23 cellular contexts compared by ENCODE assay signal in the genomic region with DNA sequence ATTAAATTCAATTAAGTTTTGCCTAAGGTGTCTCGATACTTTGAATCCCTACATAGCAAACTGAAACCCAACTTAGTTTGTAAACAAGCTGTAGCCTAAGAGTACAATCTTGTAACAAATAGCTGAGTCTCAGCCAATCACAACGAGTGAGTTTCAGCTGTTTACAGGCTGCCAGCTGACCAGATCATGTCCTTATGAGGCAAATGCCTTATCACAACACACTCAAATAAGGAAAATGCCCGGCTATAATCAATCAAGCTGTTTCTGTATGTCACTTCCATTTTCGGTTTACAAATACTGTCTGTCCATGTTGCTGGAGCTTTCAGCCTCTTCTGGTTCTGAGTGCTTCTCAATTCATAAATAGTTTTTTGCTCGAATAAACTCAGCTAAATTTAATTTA.
DNase-seq lines count a peak whose midpoint lies in the region; TF ChIP-seq lines count a peak whose summit lies in the region.
"Had no signal": no experiment of that assay in that cellular context is flagged by ENCODE, and none has a peak within 500 bp of the region (broad histone marks: within the 10 kb centered on the region; RNA-seq: fewer than 3 reads in every experiment).

No MANE protein-coding gene starts in this region.

- TF ChIP-seq CTCF in dorsolateral prefrontal cortex (IDR thresholded peaks at IDR 0.05 in 54 of 56, conservative IDR thresholded peaks at IDR 0.05 in 2 of 56; ENCODE audit: low read depth in 1 of 56, partially characterized antibody in 56 of 56): no peak
- no peak for TF ChIP-seq CTCF in Calu3 (IDR thresholded peaks at IDR 0.05; ENCODE audit: unreplicated experiment)
- no peak for TF ChIP-seq CTCF in esophagus muscularis mucosa (IDR thresholded peaks at IDR 0.05)

- H3K4me1 ChIP-seq in esophagus muscularis mucosa: no peaks in the 10 kb centered on the region
- H3K4me1 ChIP-seq: colonic mucosa had no signal

- no peaks in the 10 kb centered on the region for H3K36me3 ChIP-seq in esophagus muscularis mucosa
- H3K36me3 ChIP-seq: colonic mucosa had no signal

- TF ChIP-seq POLR2A in esophagus muscularis mucosa (IDR thresholded peaks at IDR 0.05; ENCODE audit: low read depth): no peak

- H3K9me3 ChIP-seq in esophagus muscularis mucosa: no peaks in the 10 kb centered on the region
- H3K9me3 ChIP-seq: colonic mucosa had no signal

- H3K27ac Mint-ChIP-seq in Calu3 (ENCODE audit: unreplicated experiment): no peak overlapping the region
- H3K27ac Mint-ChIP-seq: activated CD4-positive, alpha-beta T cell treated with anti-CD3 and anti-CD28 coated beads, Interleukin-2, amount 10 ng/mL, durations not matched to agents 7 days and 5 days; activated T-helper 2 cell treated with anti-CD3 and anti-CD28 coated beads, Interferon-gamma antibody, Interleukin-2, Interleukin-4, amounts not matched to agents 10 μg/mL and 5 μg/mL and 100 μg/mL, durations not matched to agents 14 hours and 24 hours and 36 hours; naive B cell had no signal

- H3K4me3 ChIP-seq in dorsolateral prefrontal cortex (peak overlapping the region in 35 of 59 donors; percentile 0 to 51 (median 28)), esophagus muscularis mucosa (no peak overlapping the region)
- H3K4me3 ChIP-seq: colonic mucosa had no signal

- H3K27me3 Mint-ChIP-seq in Calu3 (ENCODE audit: unreplicated experiment): no peaks in the 10 kb centered on the region
- H3K27me3 Mint-ChIP-seq: activated CD4-positive, alpha-beta T cell treated with anti-CD3 and anti-CD28 coated beads, Interleukin-2, amount 10 ng/mL, durations not matched to agents 7 days and 5 days; naive B cell had no signal

- H3K4me1 Mint-ChIP-seq in Calu3 (ENCODE audit: low read depth, unreplicated experiment): peaks cover 7% of the 10 kb centered on the region
- H3K4me1 Mint-ChIP-seq: activated CD4-positive, alpha-beta T cell treated with anti-CD3 and anti-CD28 coated beads, Interleukin-2, amount 10 ng/mL, durations not matched to agents 7 days and 5 days; naive B cell had no signal

- no peaks in the 10 kb centered on the region for H3K27me3 ChIP-seq in dorsolateral prefrontal cortex
- no peaks in the 10 kb centered on the region for H3K27me3 ChIP-seq in esophagus muscularis mucosa
- H3K27me3 ChIP-seq: colonic mucosa had no signal

- peak; percentile 18 for DNase-seq in A172 (ENCODE audit: low spot score)
- peak; percentile 39 for DNase-seq in H4 (ENCODE audit: low spot score)
- peak; percentile 88 for DNase-seq in OCI-M1 (lab: John Stamatoyannopoulos, UW)
- DNase-seq in dorsolateral prefrontal cortex: no peak
- no peak for DNase-seq in Calu3
- DNase-seq in esophagus muscularis mucosa (ENCODE audit: extremely low spot score): no peak
- DNase-seq in DMS153 (lab: John Stamatoyannopoulos, UW): no peak
- no peak for DNase-seq in SW 1271 (lab: John Stamatoyannopoulos, UW)
- DNase-seq: activated CD4-positive, alpha-beta T cell treated with anti-CD3 and anti-CD28 coated beads, Interleukin-2, amount 10 ng/mL, durations not matched to agents 7 days and 5 days; C1 segment of cervical spinal cord; colonic mucosa; DMS 273 treated with DMSO at 0.1 percent for 48 hours; foreskin melanocyte; GF-D8; H7; mammary epithelial cell; naive B cell; NCI-H1417; NCI-H2171; NCI-H69; Right ventricle myocardium superior; stimulated activated CD8-positive, alpha-beta memory T cell treated with anti-CD3 and anti-CD28 coated beads, Interleukin-4, amount 100 ng/mL, for 48 hours had no signal

- no peaks in the 10 kb centered on the region for H3K36me3 Mint-ChIP-seq in Calu3 (ENCODE audit: insufficient read depth, unreplicated experiment)
- H3K36me3 Mint-ChIP-seq: naive B cell had no signal

- no peaks in the 10 kb centered on the region for H3K9me3 Mint-ChIP-seq in Calu3 (ENCODE audit: low read depth, unreplicated experiment)
- H3K9me3 Mint-ChIP-seq: activated CD4-positive, alpha-beta T cell treated with anti-CD3 and anti-CD28 coated beads, Interleukin-2, amount 10 ng/mL, durations not matched to agents 7 days and 5 days had no signal

- H3K27ac ChIP-seq in dorsolateral prefrontal cortex: no peak overlapping the region
- no peak overlapping the region for H3K27ac ChIP-seq in esophagus muscularis mucosa (replicated peaks in 1 of 4)
- H3K27ac ChIP-seq: colonic mucosa had no signal

- TF ChIP-seq EP300 in esophagus muscularis mucosa (IDR thresholded peaks at IDR 0.05): no peak

- no peak overlapping the region for H3K4me3 Mint-ChIP-seq in Calu3 (ENCODE audit: low read depth, unreplicated experiment)
- H3K4me3 Mint-ChIP-seq: activated CD4-positive, alpha-beta T cell treated with anti-CD3 and anti-CD28 coated beads, Interleukin-2, amount 10 ng/mL, durations not matched to agents 7 days and 5 days; naive B cell had no signal

- 76% methylated on average over 5 of the region's 5 CpGs for WGBS in esophagus muscularis mucosa

- intact Hi-C loops in dorsolateral prefrontal cortex (cut with DNase I) (no loop called here), Calu3 (cut with micrococcal nuclease; ENCODE audit: unreplicated experiment) (no loop called here), esophagus muscularis mucosa (cut with DNase I) (no loop called here)

- CTCF ChIA-PET in Calu3 (lab: Charles Lee): no interaction called here

- BruUV-seq in Calu3 (replicated peaks; lab: Mats Ljungman, UMichigan): no TSS peak

Comparison
In these comparisons a context has a peak if more than half of its experiments do, and no peak if none do; other contexts are left out.
1. DNase-seq: peak in A172 (single experiment), H4 (single experiment) and OCI-M1 (single experiment); none in dorsolateral prefrontal cortex (0 of 10), Calu3 (single experiment), esophagus muscularis mucosa (single experiment), DMS153 (single experiment) and SW 1271 (0 of 2).
2. H3K4me3 ChIP-seq: peak in dorsolateral prefrontal cortex (35 of 59); none in esophagus muscularis mucosa (0 of 4).